In genomic region chr15:43492673-43493601, GRCh38 we compare ENCODE assay signal across 8 cellular contexts. TPM values are rescaled to one million over a fixed set of nuclear protein-coding genes. Genes with fewer than 3 reads are reported as not detected.
A peak's percentile ranks its signal among the peaks of the same experiment; 100 is the strongest.
DNase-seq lines count a peak whose midpoint lies in the region; ATAC-seq, FAIRE-seq and TF ChIP-seq lines count a peak whose summit lies in the region.

TP53BP1 (minus strand) TSS chr15:43493156; CDS start chr15:43493043, 113 bp downstream.

- intact Hi-C loops in right cardiac atrium (cut with DNase I), result no loop called here

- under 1% methylated on average over 54 of the region's 54 CpGs for WGBS in right cardiac atrium

- H3K9me3 Mint-ChIP-seq in astrocyte (ENCODE audit: unreplicated experiment), result no peaks in the 10 kb centered on the region

- FAIRE-seq in GM18507 (lab: Jason Lieb, UNC) (peak; percentile 95), astrocyte (lab: Jason Lieb, UNC) (peak; percentile 43), urothelium cell line (lab: Jason Lieb, UNC) (peak; percentile 13)

- peaks cover 16% of the 10 kb centered on the region for H3K79me2 ChIP-seq in astrocyte (ENCODE audit: insufficient read depth, low read length)

- peak; percentile 91 for DNase-seq in GM18507 (ENCODE audit: extremely low spot score, insufficient read length, low read depth)
- DNase-seq in NCI-H2029 treated with DMSO at 0.1 percent for 48 hours (lab: John Stamatoyannopoulos, UW), result peak; percentile 39
- DNase-seq in T-helper 9 cell, result peak; percentile 93
- DNase-seq in astrocyte (ENCODE audit: low read depth), result peak; percentile 93
- peak; percentile 98 to 100 (median 99) for DNase-seq in right cardiac atrium
- DNase-seq in pulmonary artery endothelial cell (ENCODE audit: low read depth, low spot score), result peak; percentile 84
- peak; percentile 96 for DNase-seq in urothelium cell line (ENCODE audit: low spot score)

- peaks cover 8% of the 10 kb centered on the region for H3K36me3 Mint-ChIP-seq in astrocyte (ENCODE audit: low read depth, unreplicated experiment)

- peaks cover under 1% of the 10 kb centered on the region for H3K36me3 ChIP-seq in astrocyte (ENCODE audit: insufficient read depth, low read length)

- H3K4me2 ChIP-seq in astrocyte (ENCODE audit: low read length), result peak within 1 kb of the TSS; percentile 94

- H3K27me3 ChIP-seq in astrocyte (ENCODE audit: insufficient read depth, low read length), result no peaks in the 10 kb centered on the region
- H3K27me3 ChIP-seq in right cardiac atrium (ENCODE audit: control insufficient read depth, insufficient read depth), result no peaks in the 10 kb centered on the region

- peak within 1 kb of the TSS; percentile 95 for H3K9ac ChIP-seq in astrocyte (ENCODE audit: low read length)

- H3K27ac ChIP-seq in astrocyte (ENCODE audit: low read depth, low read length) (peak within 1 kb of the TSS; percentile 92), right cardiac atrium (ENCODE audit: low read length) (peak within 1 kb of the TSS; percentile 63)

- peaks cover 17% of the 10 kb centered on the region for H4K20me1 ChIP-seq in astrocyte (ENCODE audit: insufficient read depth, low read length)

- TF ChIP-seq CTCF in astrocyte (IDR thresholded peaks at IDR 0.05; ENCODE audit: insufficient read depth, low read depth, low read length), result no peak

- H3K4me1 Mint-ChIP-seq in astrocyte (ENCODE audit: low read depth, unreplicated experiment), result peaks cover 6% of the 10 kb centered on the region

- no peaks in the 10 kb centered on the region for H3K9me3 ChIP-seq in astrocyte (ENCODE audit: insufficient read depth, low read depth, low read length)
- no peaks in the 10 kb centered on the region for H3K9me3 ChIP-seq in right cardiac atrium (ENCODE audit: control insufficient read depth, low read length)

- peak within 1 kb of the TSS; percentile 95 for H3K27ac Mint-ChIP-seq in astrocyte (ENCODE audit: unreplicated experiment)

- ATAC-seq in HG02981 (IDR thresholded peaks at IDR 0.05; ENCODE audit: unreplicated experiment) (peak; percentile 99), right cardiac atrium (peak; percentile 99 to 100)

- H3K4me1 ChIP-seq in astrocyte (ENCODE audit: insufficient read depth, low read length) (peaks cover 5% of the 10 kb centered on the region), right cardiac atrium (ENCODE audit: control insufficient read depth, insufficient read depth, low read length) (no peaks in the 10 kb centered on the region)

- H3K4me3 ChIP-seq in astrocyte (ENCODE audit: insufficient read depth, low read depth, low read length) (peak within 1 kb of the TSS; percentile 86), right cardiac atrium (ENCODE audit: low read length) (peak within 1 kb of the TSS; percentile 82)

- H2AFZ ChIP-seq in astrocyte (ENCODE audit: low read depth, low read length), result peak within 1 kb of the TSS; percentile 97

- H3K4me3 Mint-ChIP-seq in astrocyte (ENCODE audit: unreplicated experiment), result peak within 1 kb of the TSS; percentile 98

- no peaks in the 10 kb centered on the region for H3K27me3 Mint-ChIP-seq in astrocyte (ENCODE audit: low read depth, unreplicated experiment)

RNA-seq across cellular contexts. Expression of gene TP53BP1, which starts in this region (rescaled TPM):
- 71.9 and 73.1 TPM in 2 replicates for total RNA-seq in astrocyte
- 10 to 100 TPM; 30.4 to 44.4 (median 36.7) TPM for total RNA-seq in right cardiac atrium
- polyA plus RNA-seq in right cardiac atrium, result 14.6 TPM
- 54.2 and 74.5 TPM in 2 replicates for total RNA-seq in pulmonary artery endothelial cell

Comparison
In these comparisons a context has a peak if more than half of its experiments do, and no peak if none do; other contexts are left out.
1. Peak in every context shown above with its lines: DNase-seq, ATAC-seq, H3K4me3 ChIP-seq and H3K27ac ChIP-seq.
2. DNase-seq: peak in every context shown above with its lines; median percentile 99 in right cardiac atrium; 96 in urothelium cell line; 93 in T-helper 9 cell; 93 in astrocyte; 91 in GM18507; 84 in pulmonary artery endothelial cell; 39 in NCI-H2029 treated with DMSO at 0.1 percent for 48 hours.